In genomic region chr1:109712321-109712864, GRCh38 we compare ENCODE assay signal across 1 cellular context.
TF ChIP-seq lines count a peak whose summit lies in the region.

No MANE protein-coding gene starts in this region.

TF ChIP-seq in WTC11, 78 proteins besides CTCF, POLR2A, EP300 and RAD21:
- TF ChIP-seq ESRRA (CRISPR knock-in tag; IDR thresholded peaks at IDR 0.05; ENCODE audit: borderline replicate concordance) (no peak), ARID4B (CRISPR knock-in tag; IDR thresholded peaks at IDR 0.05; ENCODE audit: borderline replicate concordance) (no peak), NFYB (CRISPR knock-in tag; conservative IDR thresholded peaks at IDR 0.05; ENCODE audit: low read depth) (no peak)
